Comparison of ENCODE assay signal across 9 cellular contexts in genomic region chr12:101459642-101460346, GRCh38. TPM values are rescaled to one million over a fixed set of nuclear protein-coding genes. Genes with fewer than 3 reads are reported as not detected.
DNase-seq lines count a peak whose midpoint lies in the region; ATAC-seq, FAIRE-seq and TF ChIP-seq lines count a peak whose summit lies in the region.
"Had no signal": no experiment of that assay in that cellular context is flagged by ENCODE, and none has a peak within 500 bp of the region (broad histone marks: within the 10 kb centered on the region; RNA-seq: fewer than 3 reads in every experiment).

No MANE protein-coding gene starts in this region.

- TF ChIP-seq CTCF in Panc1 (IDR thresholded peaks at IDR 0.05), result no peak
- TF ChIP-seq CTCF in fibroblast of villous mesenchyme (IDR thresholded peaks at IDR 0.05; ENCODE audit: insufficient read depth, low read depth, low read length), result no peak

- H3K36me3 ChIP-seq in Panc1 (ENCODE audit: control insufficient read depth, insufficient read depth, low read length), result no peaks in the 10 kb centered on the region

- ATAC-seq in Panc1, result peak; percentile 99
- ATAC-seq in GM21825 (IDR thresholded peaks at IDR 0.05; ENCODE audit: unreplicated experiment), result no peak
- ATAC-seq in GM19324 (IDR thresholded peaks at IDR 0.05; ENCODE audit: low FRiP score, unreplicated experiment), result no peak
- ATAC-seq in HG03025 (IDR thresholded peaks at IDR 0.05; ENCODE audit: low FRiP score, unreplicated experiment), result no peak
- ATAC-seq in HG02798 (IDR thresholded peaks at IDR 0.05; ENCODE audit: poor library complexity, unreplicated experiment), result no peak

- BruUV-seq in Panc1 (replicated peaks; lab: Mats Ljungman, UMichigan), result no TSS peak

- in situ Hi-C loops in Panc1 (cut with HindIII; ENCODE audit: low pct_unique_long_range_greater_than_20kb, low sequenced_read_pairs), result no loop called here

- H3K9me3 ChIP-seq in Panc1 (ENCODE audit: control insufficient read depth, insufficient read depth, low read depth, low read length), result no peaks in the 10 kb centered on the region

- POLR2A ChIA-PET in Panc1 (lab: Charles Lee), result no interaction called here

- no peak for FAIRE-seq in H54 (lab: Jason Lieb, UNC)
- FAIRE-seq: endothelial cell of umbilical vein had no signal

- no peaks in the 10 kb centered on the region for H3K27me3 ChIP-seq in Panc1 (ENCODE audit: control insufficient read depth, insufficient read depth, low read length)

- H3K4me3 ChIP-seq in Panc1 (ENCODE audit: low read depth in 2 of 2, low read length in 2 of 2) (0 out of 4 replicates have a peak overlapping the region, but pooled peaks of 1 of the 2 experiments have one; percentile 1), fibroblast of villous mesenchyme (ENCODE audit: low read depth, low read length) (no peak overlapping the region)

- intact Hi-C loops in Panc1 (cut with micrococcal nuclease; ENCODE audit: unreplicated experiment), result no loop called here

- DNase-seq in A172 (ENCODE audit: low spot score) (peak; percentile 55), H54 (ENCODE audit: insufficient read length, low spot score) (peak; percentile 13), Panc1 (ENCODE audit: low read depth, low spot score) (peak; percentile 74), fibroblast of villous mesenchyme (ENCODE audit: low read depth) (peak; percentile 62)

- CTCF ChIA-PET in Panc1 (lab: Charles Lee), result no interaction called here

- H3K4me1 ChIP-seq in Panc1 (ENCODE audit: control insufficient read depth, insufficient read depth, low read length), result peaks cover 6% of the 10 kb centered on the region; the same call in 1 of the 2 replicates

- H3K27ac ChIP-seq in Panc1 (ENCODE audit: low read length), result no peak overlapping the region

- TF ChIP-seq POLR2A in H54 (IDR thresholded peaks at IDR 0.05; ENCODE audit: low read depth, low read length), result no peak

RNA-seq across cellular contexts. Expression of gene SPIC, which starts 15.3 kb away (rescaled TPM):
- total RNA-seq in A172 (2014; rRNA removed; shearing (Covaris generic)), result not detected in 2 replicates
- not detected for total RNA-seq in Panc1 (2021; ENCODE audit: unreplicated experiment)
- polyA plus RNA-seq in Panc1 (2012; ENCODE audit: insufficient read length), result not detected
- total RNA-seq in fibroblast of villous mesenchyme, result not detected in 2 replicates
- total RNA-seq: endothelial cell of umbilical vein had no signal
- polyA plus RNA-seq: endothelial cell of umbilical vein had no signal

RNA-seq across cellular contexts. Expression of gene ARL1, which starts 52.2 kb away (rescaled TPM):
- 76.1 and 81.4 TPM in 2 replicates for total RNA-seq in A172 (2014; rRNA removed; shearing (Covaris generic))
- total RNA-seq in Panc1 (2021; ENCODE audit: unreplicated experiment) (64.9 TPM), fibroblast of villous mesenchyme (76.7 and 114 TPM in 2 replicates)
- 64.4 TPM for polyA plus RNA-seq in Panc1 (2012; ENCODE audit: insufficient read length)

Comparison
In these comparisons a context has a peak if more than half of its experiments do, and no peak if none do; other contexts are left out.
1. DNase-seq: peak in every context shown above with its lines; median percentile 74 in Panc1; 62 in fibroblast of villous mesenchyme; 55 in A172; 13 in H54.